ENCODE assay signal across 8 cellular contexts in genomic region chr7:149771199-149771636, GRCh38. TPM values are rescaled to one million over a fixed set of nuclear protein-coding genes. Genes with fewer than 3 reads are reported as not detected.
DNase-seq lines count a peak whose midpoint lies in the region; ATAC-seq, FAIRE-seq and TF ChIP-seq lines count a peak whose summit lies in the region.

No MANE protein-coding gene starts in this region.

- H3K4me1 ChIP-seq in adrenal gland (replicated peaks in 1 of 2) (peaks cover 4 to 8% of the 10 kb centered on the region in 2 donors), HepG2 (ENCODE audit: insufficient read depth, low read length) (peaks cover 9% of the 10 kb centered on the region), transverse colon (peaks cover 8 to 35% (median 20%) of the 10 kb centered on the region in 4 donors)

- intact Hi-C loops in adrenal gland (cut with DNase I): no loop called here
- intact Hi-C loops in HepG2 (cut with micrococcal nuclease; ENCODE audit: unreplicated experiment): no loop called here
- intact Hi-C loops in transverse colon (cut with DNase I; ENCODE audit: low total_unique reads): no loop called here

- TF ChIP-seq RAD21 in HepG2 (CRISPR knock-in tag; IDR thresholded peaks at IDR 0.05): no peak

- H3K4me3 ChIP-seq in adrenal gland: peak overlapping the region in 2 of 4 donors; percentile 12 to 98
- H3K4me3 ChIP-seq in HepG2 (replicated peaks in 1 of 3; ENCODE audit: insufficient read depth in 1 of 3, low read depth in 2 of 3, low read length in 3 of 3): peak overlapping the region in 2 of 3 experiments; percentile 25 to 76; a peak in 2 of 6 replicates
- H3K4me3 ChIP-seq in transverse colon: peak overlapping the region; percentile 31 to 76 (median 54)

- in situ Hi-C loops in HepG2 (cut with HindIII; ENCODE audit: extremely low pct_ligation_motif_present, low pct_unique_long_range_greater_than_20kb): no loop called here
- in situ Hi-C loops in transverse colon (cut with MboI; ENCODE audit: low pct_ligation_motif_present in 1 of 4, low pct_unique_long_range_greater_than_20kb in 1 of 4, low sequenced_read_pairs in 3 of 4): no loop called here

- POLR2A ChIA-PET in HepG2 (lab: Yijun Ruan, JAX): interaction anchor here (0.6 to 1.0 kb wide), 2 partner anchors 23 to 147 kb away, joined by 3 to 6 read pairs; no protein-coding TSS in a partner anchor

- H3K79me2 ChIP-seq in HepG2 (ENCODE audit: insufficient read depth, low read length): no peaks in the 10 kb centered on the region

- peak; percentile 47 for DNase-seq in activated CD4-positive, CD25-positive, alpha-beta regulatory T cell treated with anti-CD3 and anti-CD28 coated beads, Interleukin-2, amount 50 U/mL, for 72 hours
- peak in 6 of 7 donors; percentile 22 to 63 (median 40) for DNase-seq in adrenal gland
- no peak for DNase-seq in HepG2 (ENCODE audit: low spot score)
- peak; percentile 24 for DNase-seq in transverse colon
- DNase-seq in activated CD4-positive, CD25-positive, alpha-beta regulatory T cell (lab: John Stamatoyannopoulos, UW): no peak

- no peak overlapping the region for H3K9ac ChIP-seq in HepG2 (ENCODE audit: insufficient read depth, low read depth, low read length)

- peaks cover 3% of the 10 kb centered on the region for H3K27me3 ChIP-seq in adrenal gland
- H3K27me3 ChIP-seq in HepG2 (ENCODE audit: control insufficient read depth in 1 of 2, insufficient read depth in 2 of 2, low read length in 2 of 2): peaks cover 11 to 36% of the 10 kb centered on the region in 2 experiments; a peak in 4 of 5 replicates
- H3K27me3 ChIP-seq in transverse colon: peaks cover 31% of the 10 kb centered on the region

- no peak overlapping the region for H2AFZ ChIP-seq in HepG2 (ENCODE audit: low read length)

- H3K27ac ChIP-seq in adrenal gland: peak overlapping the region in 1 of 5 donors; percentile 64
- H3K27ac ChIP-seq in HepG2 (ENCODE audit: extremely low read length, insufficient read depth, low read length): no peak overlapping the region
- peak overlapping the region; percentile 69 to 83 (median 74) for H3K27ac ChIP-seq in transverse colon

- peak overlapping the region; percentile 62 for H3K4me2 ChIP-seq in HepG2 (ENCODE audit: low read depth, low read length)

- no peak for TF ChIP-seq EP300 in HepG2 (IDR thresholded peaks at IDR 0.05; ENCODE audit: low read depth in 2 of 2, low read length in 2 of 2)
- TF ChIP-seq EP300 in HepG2 (CRISPR knock-in tag; IDR thresholded peaks at IDR 0.05; ENCODE audit: borderline replicate concordance): no peak
- TF ChIP-seq EP300 in transverse colon (IDR thresholded peaks at IDR 0.05; ENCODE audit: low read depth): no peak

- TF ChIP-seq CTCF in adrenal gland (IDR thresholded peaks at IDR 0.05) (no peak), HepG2 (CRISPR knock-in tag; IDR thresholded peaks at IDR 0.05) (no peak), transverse colon (IDR thresholded peaks at IDR 0.05) (no peak)

- ATAC-seq in activated CD4-positive, CD25-positive, alpha-beta regulatory T cell treated with anti-CD3 and anti-CD28 coated beads, Interleukin-2, amount 50 U/mL, for 24 hours: no peak
- peak; percentile 9 for ATAC-seq in HG03460 (IDR thresholded peaks at IDR 0.05; ENCODE audit: unreplicated experiment)
- ATAC-seq in HepG2: peak; percentile 43
- ATAC-seq in GM18870 (IDR thresholded peaks at IDR 0.05; ENCODE audit: unreplicated experiment): no peak

- 3 to 27% (median 18%) methylated on average over 6 to 13 of the region's 13 CpGs for WGBS in adrenal gland, 4 donors
- 76% methylated on average over 9 of the region's 13 CpGs for WGBS in HepG2 (ENCODE audit: low lambda C conversion rate)
- 0 to 24% methylated on average over 1 to 13 of the region's 13 CpGs for WGBS in transverse colon (ENCODE audit: low coverage in 1 of 2), 2 donors

- BruUV-seq in HepG2 (replicated peaks; lab: Mats Ljungman, UMichigan): no TSS peak

- H3K36me3 ChIP-seq in adrenal gland (replicated peaks in 1 of 2) (peaks cover 0 to 21% of the 10 kb centered on the region in 2 donors), HepG2 (replicated peaks in 1 of 2; ENCODE audit: control insufficient read depth in 1 of 2, insufficient read depth in 2 of 2, low read length in 2 of 2) (no peaks in the 10 kb centered on the region), transverse colon (no peaks in the 10 kb centered on the region)

- TF ChIP-seq POLR2A in adrenal gland (IDR thresholded peaks at IDR 0.05): no peak
- TF ChIP-seq POLR2A in HepG2 (IDR thresholded peaks at IDR 0.05; ENCODE audit: insufficient read depth in 1 of 2, low read depth in 2 of 2, low read length in 2 of 2): no peak
- TF ChIP-seq POLR2A in transverse colon (IDR thresholded peaks at IDR 0.05): no peak

- FAIRE-seq in HepG2 (lab: Jason Lieb, UNC): no peak

- H3K9me3 ChIP-seq in adrenal gland (replicated peaks in 1 of 3) (no peaks in the 10 kb centered on the region), HepG2 (ENCODE audit: low read length) (no peaks in the 10 kb centered on the region), transverse colon (no peaks in the 10 kb centered on the region)

- H4K20me1 ChIP-seq in HepG2 (ENCODE audit: insufficient read depth, low read length): 0 out of 2 replicates have a peak, but pooled peaks cover 3% of the 10 kb centered on the region

- CTCF ChIA-PET in HepG2 (lab: Yijun Ruan, JAX; ENCODE audit: low intra/inter-chr PET ratio, low total read pairs): no interaction called here

TF ChIP-seq in HepG2, 621 proteins besides CTCF, POLR2A, EP300 and RAD21:
- TF ChIP-seq RNF2 (conservative IDR thresholded peaks at IDR 0.05; ENCODE audit: low read depth) (no peak), NFKB2 (CRISPR knock-in tag; IDR thresholded peaks at IDR 0.05; ENCODE audit: borderline replicate concordance) (0 out of 2 replicates have a peak, but pooled peaks have one; percentile 21)
- TF ChIP-seq, protein P1, sequence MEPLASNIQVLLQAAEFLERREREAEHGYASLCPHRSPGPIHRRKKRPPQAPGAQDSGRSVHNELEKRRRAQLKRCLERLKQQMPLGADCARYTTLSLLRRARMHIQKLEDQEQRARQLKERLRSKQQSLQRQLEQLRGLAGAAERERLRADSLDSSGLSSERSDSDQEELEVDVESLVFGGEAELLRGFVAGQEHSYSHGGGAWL (CRISPR knock-in tag; IDR thresholded peaks at IDR 0.05): 0 out of 2 replicates have a peak, but pooled peaks have one; percentile 17

RNA-seq across cellular contexts. Expression of gene ZNF467, which starts 2.2 kb away (rescaled TPM):
- 10 to 100 TPM in 7 of 8 donors, 1 to 10 TPM in 1; 8.6 to 25.0 (median 18.6) TPM for total RNA-seq in adrenal gland
- 10 to 100 TPM in 2 of 3 donors, 1 to 10 TPM in 1; 1.6 to 44.2 (median 24.5) TPM for polyA plus RNA-seq in adrenal gland
- not detected in 2 replicates for total RNA-seq in HepG2 (2016; rRNA removed; fragmentation: Illumina TruSeq; extraction: Trizol)
- total RNA-seq in HepG2 (2016; cell fraction: cytosol; rRNA removed; fragmentation: Illumina TruSeq; extraction: Trizol; ENCODE audit: low read depth): not detected in 2 replicates
- total RNA-seq in HepG2 (2016; cell fraction: insoluble cytoplasmic fraction; rRNA removed; fragmentation: Illumina TruSeq; extraction: Trizol): not detected in 2 replicates
- total RNA-seq in HepG2 (2016; cell fraction: membrane; rRNA removed; fragmentation: Illumina TruSeq; extraction: Trizol): not detected in 2 replicates
- not detected in 2 replicates for total RNA-seq in HepG2 (2016; cell fraction: nucleus; rRNA removed; fragmentation: Illumina TruSeq; extraction: Trizol)
- 0.03 TPM in 1 of 2 replicates, not detected in the other for polyA plus RNA-seq in HepG2 (2011; rRNA removed)
- 0.01 and 0.04 TPM in 2 replicates for polyA plus RNA-seq in HepG2 (2011; cell fraction: cytosol; rRNA removed)
- 0.27 and 0.28 TPM in 2 replicates for polyA plus RNA-seq in HepG2 (2011; cell fraction: nucleus; rRNA removed)
- polyA plus RNA-seq in HepG2 (2012): not detected in 2 replicates
- polyA plus RNA-seq in HepG2 (2016; cell fraction: cytosol; fragmentation: Illumina TruSeq; extraction: Trizol; ENCODE audit: low read depth): 0.05 and 0.08 TPM in 2 replicates
- polyA plus RNA-seq in HepG2 (2016; cell fraction: insoluble cytoplasmic fraction; fragmentation: Illumina TruSeq; extraction: Trizol; ENCODE audit: low read depth): not detected in 2 replicates
- polyA plus RNA-seq in HepG2 (2016; cell fraction: membrane; fragmentation: Illumina TruSeq; extraction: Trizol; ENCODE audit: low read depth): not detected in 2 replicates
- not detected in 2 replicates for polyA plus RNA-seq in HepG2 (2016; cell fraction: nucleus; fragmentation: Illumina TruSeq; extraction: Trizol; ENCODE audit: insufficient read depth, low read depth)
- 0.06 TPM in 1 of 2 replicates, not detected in the other for polyA minus RNA-seq in HepG2 (2011; rRNA and poly(A)+ RNA removed; ENCODE audit: low replicate concordance)
- not detected in 2 replicates for polyA minus RNA-seq in HepG2 (2011; cell fraction: cytosol; rRNA and poly(A)+ RNA removed)
- not detected in 2 replicates for polyA minus RNA-seq in HepG2 (2011; cell fraction: nucleus; rRNA and poly(A)+ RNA removed)
- total RNA-seq in transverse colon: 1 to 10 TPM in 3 of 4 donors, under 1 TPM in 1; 0.40 to 6.7 (median 4.8) TPM

Comparison
In these comparisons a context has a peak if more than half of its experiments do, and no peak if none do; other contexts are left out.
1. DNase-seq: peak in activated CD4-positive, CD25-positive, alpha-beta regulatory T cell treated with anti-CD3 and anti-CD28 coated beads, Interleukin-2, amount 50 U/mL, for 72 hours (single experiment), adrenal gland (6 of 7) and transverse colon (single experiment); none in HepG2 (single experiment) and activated CD4-positive, CD25-positive, alpha-beta regulatory T cell (0 of 4).
2. ATAC-seq: peak in HG03460 (single experiment) and HepG2 (single experiment); none in activated CD4-positive, CD25-positive, alpha-beta regulatory T cell treated with anti-CD3 and anti-CD28 coated beads, Interleukin-2, amount 50 U/mL, for 24 hours (0 of 2) and GM18870 (single experiment).